8 cellular contexts compared by ENCODE assay signal in genomic region chr2:207332473-207333212, GRCh38.
DNase-seq lines count a peak whose midpoint lies in the region; ATAC-seq, FAIRE-seq and TF ChIP-seq lines count a peak whose summit lies in the region.

No MANE protein-coding gene starts in this region.

- peaks cover 9 to 11% of the 10 kb centered on the region in 2 donors for H3K27me3 Mint-ChIP-seq in effector memory CD8-positive, alpha-beta T cell

- H4K20me1 ChIP-seq in HepG2 (ENCODE audit: insufficient read depth, low read length), result no peaks in the 10 kb centered on the region

- no peak overlapping the region for H2AFZ ChIP-seq in HepG2 (ENCODE audit: low read length)

- BruUV-seq in HepG2 (replicated peaks; lab: Mats Ljungman, UMichigan), result no TSS peak

- in situ Hi-C loops in HepG2 (cut with HindIII; ENCODE audit: extremely low pct_ligation_motif_present, low pct_unique_long_range_greater_than_20kb), result no loop called here

- no peak for TF ChIP-seq EP300 in HepG2 (IDR thresholded peaks at IDR 0.05; ENCODE audit: low read depth in 2 of 2, low read length in 2 of 2)
- no peak for TF ChIP-seq EP300 in HepG2 (CRISPR knock-in tag; IDR thresholded peaks at IDR 0.05; ENCODE audit: borderline replicate concordance)

- TF ChIP-seq CTCF in cardiac fibroblast (IDR thresholded peaks at IDR 0.05; ENCODE audit: low read depth, low read length) (no peak), HepG2 (CRISPR knock-in tag; IDR thresholded peaks at IDR 0.05) (no peak)

- ATAC-seq in GM18499 (IDR thresholded peaks at IDR 0.05; ENCODE audit: insufficient read depth, unreplicated experiment) (peak; percentile 26), GM21423 (IDR thresholded peaks at IDR 0.05; ENCODE audit: unreplicated experiment) (peak; percentile 25), HG03460 (IDR thresholded peaks at IDR 0.05; ENCODE audit: unreplicated experiment) (peak; percentile 33), HepG2 (no peak)
- no peak for ATAC-seq in effector memory CD8-positive, alpha-beta T cell (replicated peaks)

- no peak for TF ChIP-seq RAD21 in HepG2 (CRISPR knock-in tag; IDR thresholded peaks at IDR 0.05)

- H3K36me3 Mint-ChIP-seq in effector memory CD8-positive, alpha-beta T cell (ENCODE audit: insufficient read depth), result no peaks in the 10 kb centered on the region

- no peaks in the 10 kb centered on the region for H3K36me3 ChIP-seq in HepG2 (replicated peaks in 1 of 2; ENCODE audit: control insufficient read depth in 1 of 2, insufficient read depth in 2 of 2, low read length in 2 of 2)

- no peak overlapping the region for H3K4me3 Mint-ChIP-seq in effector memory CD8-positive, alpha-beta T cell

- intact Hi-C loops in HepG2 (cut with micrococcal nuclease; ENCODE audit: unreplicated experiment), result no loop called here

- H3K9me3 Mint-ChIP-seq in effector memory CD8-positive, alpha-beta T cell, result no peaks in the 10 kb centered on the region

- H3K27ac ChIP-seq in HepG2 (ENCODE audit: extremely low read length, insufficient read depth, low read length), result no peak overlapping the region

- no peak overlapping the region for H3K9ac ChIP-seq in HepG2 (ENCODE audit: insufficient read depth, low read depth, low read length)

- H3K79me2 ChIP-seq in HepG2 (ENCODE audit: insufficient read depth, low read length), result no peaks in the 10 kb centered on the region

- no peaks in the 10 kb centered on the region for H3K9me3 ChIP-seq in HepG2 (ENCODE audit: low read length)

- H3K4me3 ChIP-seq in cardiac fibroblast (replicated peaks in 1 of 2; ENCODE audit: low read depth in 2 of 2, low read length in 2 of 2) (no peak overlapping the region), HepG2 (replicated peaks in 1 of 3; ENCODE audit: insufficient read depth in 1 of 3, low read depth in 2 of 3, low read length in 3 of 3) (no peak overlapping the region)

- H3K27ac Mint-ChIP-seq in effector memory CD8-positive, alpha-beta T cell, result no peak overlapping the region

- DNase-seq in cardiac fibroblast (ENCODE audit: low read depth in 2 of 2) (peak; percentile 51 to 59), NCI-H82 treated with DMSO at 0.1 percent for 48 hours (lab: John Stamatoyannopoulos, UW; ENCODE audit: unreplicated experiment) (no peak), NCI-H510A (lab: John Stamatoyannopoulos, UW) (no peak), HepG2 (ENCODE audit: low spot score) (no peak)
- no peak for DNase-seq in effector memory CD8-positive, alpha-beta T cell

- POLR2A ChIA-PET in HepG2 (lab: Yijun Ruan, JAX), result no interaction called here

- CTCF ChIA-PET in HepG2 (lab: Yijun Ruan, JAX; ENCODE audit: low intra/inter-chr PET ratio, low total read pairs), result no interaction called here

- FAIRE-seq in HepG2 (lab: Jason Lieb, UNC), result no peak

- H3K27me3 ChIP-seq in HepG2 (ENCODE audit: control insufficient read depth in 1 of 2, insufficient read depth in 2 of 2, low read length in 2 of 2), result no peaks in the 10 kb centered on the region

- peaks cover 8 to 22% of the 10 kb centered on the region in 2 donors for H3K4me1 Mint-ChIP-seq in effector memory CD8-positive, alpha-beta T cell (ENCODE audit: low read depth in 2 of 2)

- WGBS in HepG2 (ENCODE audit: low lambda C conversion rate), result 34% methylated on average over 3 of the region's 3 CpGs

- TF ChIP-seq POLR2A in HepG2 (IDR thresholded peaks at IDR 0.05; ENCODE audit: insufficient read depth in 1 of 2, low read depth in 2 of 2, low read length in 2 of 2), result no peak

- no peak overlapping the region for H3K4me2 ChIP-seq in HepG2 (ENCODE audit: low read depth, low read length)

- no peaks in the 10 kb centered on the region for H3K4me1 ChIP-seq in HepG2 (ENCODE audit: insufficient read depth, low read length)

TF ChIP-seq in HepG2, 621 proteins besides CTCF, POLR2A, EP300 and RAD21:
- TF ChIP-seq, protein P1, sequence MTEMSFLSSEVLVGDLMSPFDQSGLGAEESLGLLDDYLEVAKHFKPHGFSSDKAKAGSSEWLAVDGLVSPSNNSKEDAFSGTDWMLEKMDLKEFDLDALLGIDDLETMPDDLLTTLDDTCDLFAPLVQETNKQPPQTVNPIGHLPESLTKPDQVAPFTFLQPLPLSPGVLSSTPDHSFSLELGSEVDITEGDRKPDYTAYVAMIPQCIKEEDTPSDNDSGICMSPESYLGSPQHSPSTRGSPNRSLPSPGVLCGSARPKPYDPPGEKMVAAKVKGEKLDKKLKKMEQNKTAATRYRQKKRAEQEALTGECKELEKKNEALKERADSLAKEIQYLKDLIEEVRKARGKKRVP (CRISPR knock-in tag; IDR thresholded peaks at IDR 0.05), result no peak
- TF ChIP-seq NAIF1 (CRISPR knock-in tag; IDR thresholded peaks at IDR 0.05; ENCODE audit: borderline replicate concordance), result no peak

Comparison
In these comparisons a context has a peak if more than half of its experiments do, and no peak if none do; other contexts are left out.
1. ATAC-seq: peak in GM18499 (single experiment), GM21423 (single experiment) and HG03460 (single experiment); none in effector memory CD8-positive, alpha-beta T cell (single experiment) and HepG2 (single experiment).
2. DNase-seq: peak in cardiac fibroblast (2 of 2); none in NCI-H82 treated with DMSO at 0.1 percent for 48 hours (single experiment), NCI-H510A (single experiment), effector memory CD8-positive, alpha-beta T cell (0 of 3) and HepG2 (single experiment).